Comparison of ENCODE assay signal across 1 cellular context in the genomic region with DNA sequence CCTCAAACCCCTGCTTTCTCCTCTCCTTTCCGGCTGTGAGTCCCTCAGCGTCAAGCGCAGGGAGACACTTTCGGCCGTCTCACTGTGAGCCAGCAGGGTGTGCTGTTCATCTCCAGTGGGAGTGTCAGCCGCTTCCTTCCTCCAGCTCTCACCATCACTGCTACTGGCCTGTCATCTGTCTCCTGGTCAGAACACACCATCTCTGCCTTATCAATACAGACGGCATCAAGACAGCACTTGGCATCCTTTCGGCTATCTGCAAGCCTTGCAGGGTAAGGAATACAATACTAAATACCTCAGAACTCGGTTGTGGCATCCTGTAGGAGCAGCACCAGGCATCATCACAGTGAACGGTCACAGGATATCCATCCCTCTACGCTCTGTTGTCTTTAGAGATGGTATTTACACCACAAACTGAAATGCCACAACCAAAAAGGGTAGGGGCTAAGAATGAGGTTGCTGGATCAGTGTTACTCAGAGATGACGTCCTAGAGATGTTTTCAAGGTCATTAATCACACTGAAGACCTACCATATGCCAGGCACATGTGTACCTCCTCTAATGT.
TF ChIP-seq lines count a peak whose summit lies in the region.

No MANE protein-coding gene starts in this region.

TF ChIP-seq in HepG2, 621 proteins besides CTCF, POLR2A, EP300 and RAD21 (continued from another document):
- TF ChIP-seq, protein P1, sequence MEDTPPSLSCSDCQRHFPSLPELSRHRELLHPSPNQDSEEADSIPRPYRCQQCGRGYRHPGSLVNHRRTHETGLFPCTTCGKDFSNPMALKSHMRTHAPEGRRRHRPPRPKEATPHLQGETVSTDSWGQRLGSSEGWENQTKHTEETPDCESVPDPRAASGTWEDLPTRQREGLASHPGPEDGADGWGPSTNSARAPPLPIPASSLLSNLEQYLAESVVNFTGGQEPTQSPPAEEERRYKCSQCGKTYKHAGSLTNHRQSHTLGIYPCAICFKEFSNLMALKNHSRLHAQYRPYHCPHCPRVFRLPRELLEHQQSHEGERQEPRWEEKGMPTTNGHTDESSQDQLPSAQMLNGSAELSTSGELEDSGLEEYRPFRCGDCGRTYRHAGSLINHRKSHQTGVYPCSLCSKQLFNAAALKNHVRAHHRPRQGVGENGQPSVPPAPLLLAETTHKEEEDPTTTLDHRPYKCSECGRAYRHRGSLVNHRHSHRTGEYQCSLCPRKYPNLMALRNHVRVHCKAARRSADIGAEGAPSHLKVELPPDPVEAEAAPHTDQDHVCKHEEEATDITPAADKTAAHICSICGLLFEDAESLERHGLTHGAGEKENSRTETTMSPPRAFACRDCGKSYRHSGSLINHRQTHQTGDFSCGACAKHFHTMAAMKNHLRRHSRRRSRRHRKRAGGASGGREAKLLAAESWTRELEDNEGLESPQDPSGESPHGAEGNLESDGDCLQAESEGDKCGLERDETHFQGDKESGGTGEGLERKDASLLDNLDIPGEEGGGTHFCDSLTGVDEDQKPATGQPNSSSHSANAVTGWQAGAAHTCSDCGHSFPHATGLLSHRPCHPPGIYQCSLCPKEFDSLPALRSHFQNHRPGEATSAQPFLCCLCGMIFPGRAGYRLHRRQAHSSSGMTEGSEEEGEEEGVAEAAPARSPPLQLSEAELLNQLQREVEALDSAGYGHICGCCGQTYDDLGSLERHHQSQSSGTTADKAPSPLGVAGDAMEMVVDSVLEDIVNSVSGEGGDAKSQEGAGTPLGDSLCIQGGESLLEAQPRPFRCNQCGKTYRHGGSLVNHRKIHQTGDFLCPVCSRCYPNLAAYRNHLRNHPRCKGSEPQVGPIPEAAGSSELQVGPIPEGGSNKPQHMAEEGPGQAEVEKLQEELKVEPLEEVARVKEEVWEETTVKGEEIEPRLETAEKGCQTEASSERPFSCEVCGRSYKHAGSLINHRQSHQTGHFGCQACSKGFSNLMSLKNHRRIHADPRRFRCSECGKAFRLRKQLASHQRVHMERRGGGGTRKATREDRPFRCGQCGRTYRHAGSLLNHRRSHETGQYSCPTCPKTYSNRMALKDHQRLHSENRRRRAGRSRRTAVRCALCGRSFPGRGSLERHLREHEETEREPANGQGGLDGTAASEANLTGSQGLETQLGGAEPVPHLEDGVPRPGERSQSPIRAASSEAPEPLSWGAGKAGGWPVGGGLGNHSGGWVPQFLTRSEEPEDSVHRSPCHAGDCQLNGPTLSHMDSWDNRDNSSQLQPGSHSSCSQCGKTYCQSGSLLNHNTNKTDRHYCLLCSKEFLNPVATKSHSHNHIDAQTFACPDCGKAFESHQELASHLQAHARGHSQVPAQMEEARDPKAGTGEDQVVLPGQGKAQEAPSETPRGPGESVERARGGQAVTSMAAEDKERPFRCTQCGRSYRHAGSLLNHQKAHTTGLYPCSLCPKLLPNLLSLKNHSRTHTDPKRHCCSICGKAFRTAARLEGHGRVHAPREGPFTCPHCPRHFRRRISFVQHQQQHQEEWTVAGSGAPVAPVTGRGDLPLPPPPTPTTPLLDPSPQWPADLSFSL (CRISPR knock-in tag; IDR thresholded peaks at IDR 0.05): no peak
- TF ChIP-seq ELF3 (CRISPR knock-in tag; IDR thresholded peaks at IDR 0.05): 0 out of 2 replicates have a peak, but pooled peaks have one; percentile 20
- TF ChIP-seq, protein P2, sequence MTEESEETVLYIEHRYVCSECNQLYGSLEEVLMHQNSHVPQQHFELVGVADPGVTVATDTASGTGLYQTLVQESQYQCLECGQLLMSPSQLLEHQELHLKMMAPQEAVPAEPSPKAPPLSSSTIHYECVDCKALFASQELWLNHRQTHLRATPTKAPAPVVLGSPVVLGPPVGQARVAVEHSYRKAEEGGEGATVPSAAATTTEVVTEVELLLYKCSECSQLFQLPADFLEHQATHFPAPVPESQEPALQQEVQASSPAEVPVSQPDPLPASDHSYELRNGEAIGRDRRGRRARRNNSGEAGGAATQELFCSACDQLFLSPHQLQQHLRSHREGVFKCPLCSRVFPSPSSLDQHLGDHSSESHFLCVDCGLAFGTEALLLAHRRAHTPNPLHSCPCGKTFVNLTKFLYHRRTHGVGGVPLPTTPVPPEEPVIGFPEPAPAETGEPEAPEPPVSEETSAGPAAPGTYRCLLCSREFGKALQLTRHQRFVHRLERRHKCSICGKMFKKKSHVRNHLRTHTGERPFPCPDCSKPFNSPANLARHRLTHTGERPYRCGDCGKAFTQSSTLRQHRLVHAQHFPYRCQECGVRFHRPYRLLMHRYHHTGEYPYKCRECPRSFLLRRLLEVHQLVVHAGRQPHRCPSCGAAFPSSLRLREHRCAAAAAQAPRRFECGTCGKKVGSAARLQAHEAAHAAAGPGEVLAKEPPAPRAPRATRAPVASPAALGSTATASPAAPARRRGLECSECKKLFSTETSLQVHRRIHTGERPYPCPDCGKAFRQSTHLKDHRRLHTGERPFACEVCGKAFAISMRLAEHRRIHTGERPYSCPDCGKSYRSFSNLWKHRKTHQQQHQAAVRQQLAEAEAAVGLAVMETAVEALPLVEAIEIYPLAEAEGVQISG (CRISPR knock-in tag; IDR thresholded peaks at IDR 0.05): 0 out of 2 replicates have a peak, but pooled peaks have one; percentile 24
- peak; percentile 70 for TF ChIP-seq ZBTB38 (CRISPR knock-in tag; IDR thresholded peaks at IDR 0.05)
- TF ChIP-seq SP5 (CRISPR knock-in tag; IDR thresholded peaks at IDR 0.05; ENCODE audit: borderline replicate concordance, low read depth): no peak
- TF ChIP-seq NCOA1 (CRISPR knock-in tag; IDR thresholded peaks at IDR 0.05): no peak
- TF ChIP-seq, protein P3, sequence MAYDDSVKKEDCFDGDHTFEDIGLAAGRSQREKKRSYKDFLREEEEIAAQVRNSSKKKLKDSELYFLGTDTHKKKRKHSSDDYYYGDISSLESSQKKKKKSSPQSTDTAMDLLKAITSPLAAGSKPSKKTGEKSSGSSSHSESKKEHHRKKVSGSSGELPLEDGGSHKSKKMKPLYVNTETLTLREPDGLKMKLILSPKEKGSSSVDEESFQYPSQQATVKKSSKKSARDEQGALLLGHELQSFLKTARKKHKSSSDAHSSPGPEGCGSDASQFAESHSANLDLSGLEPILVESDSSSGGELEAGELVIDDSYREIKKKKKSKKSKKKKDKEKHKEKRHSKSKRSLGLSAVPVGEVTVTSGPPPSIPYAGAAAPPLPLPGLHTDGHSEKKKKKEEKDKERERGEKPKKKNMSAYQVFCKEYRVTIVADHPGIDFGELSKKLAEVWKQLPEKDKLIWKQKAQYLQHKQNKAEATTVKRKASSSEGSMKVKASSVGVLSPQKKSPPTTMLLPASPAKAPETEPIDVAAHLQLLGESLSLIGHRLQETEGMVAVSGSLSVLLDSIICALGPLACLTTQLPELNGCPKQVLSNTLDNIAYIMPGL (CRISPR knock-in tag; IDR thresholded peaks at IDR 0.05; ENCODE audit: borderline replicate concordance in 1 of 2, low read depth in 1 of 2): peak in 1 of 2 experiments; percentile 42; a peak in 1 of 4 replicates
- TF ChIP-seq TEAD3 (CRISPR knock-in tag; optimal IDR thresholded peaks at IDR 0.05; ENCODE audit: borderline replicate concordance): peak; percentile 19
- peak; percentile 23; the same call in 1 of the 2 replicates for TF ChIP-seq BHLHE40 (IDR thresholded peaks at IDR 0.05; ENCODE audit: low read length)
- TF ChIP-seq, protein P4, sequence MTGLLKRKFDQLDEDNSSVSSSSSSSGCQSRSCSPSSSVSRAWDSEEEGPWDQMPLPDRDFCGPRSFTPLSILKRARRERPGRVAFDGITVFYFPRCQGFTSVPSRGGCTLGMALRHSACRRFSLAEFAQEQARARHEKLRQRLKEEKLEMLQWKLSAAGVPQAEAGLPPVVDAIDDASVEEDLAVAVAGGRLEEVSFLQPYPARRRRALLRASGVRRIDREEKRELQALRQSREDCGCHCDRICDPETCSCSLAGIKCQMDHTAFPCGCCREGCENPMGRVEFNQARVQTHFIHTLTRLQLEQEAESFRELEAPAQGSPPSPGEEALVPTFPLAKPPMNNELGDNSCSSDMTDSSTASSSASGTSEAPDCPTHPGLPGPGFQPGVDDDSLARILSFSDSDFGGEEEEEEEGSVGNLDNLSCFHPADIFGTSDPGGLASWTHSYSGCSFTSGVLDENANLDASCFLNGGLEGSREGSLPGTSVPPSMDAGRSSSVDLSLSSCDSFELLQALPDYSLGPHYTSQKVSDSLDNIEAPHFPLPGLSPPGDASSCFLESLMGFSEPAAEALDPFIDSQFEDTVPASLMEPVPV (CRISPR knock-in tag; IDR thresholded peaks at IDR 0.05): no peak
- TF ChIP-seq MEIS2 (CRISPR knock-in tag; IDR thresholded peaks at IDR 0.05): 0 out of 2 replicates have a peak, but pooled peaks have one; percentile 47
- peak; percentile 31 for TF ChIP-seq AGO2 (optimal IDR thresholded peaks at IDR 0.05; ENCODE audit: low read depth, low read length)
- TF ChIP-seq KLF13 (CRISPR knock-in tag; IDR thresholded peaks at IDR 0.05): no peak
